Comparison of ENCODE assay signal across 1 cellular context in the genomic region with DNA sequence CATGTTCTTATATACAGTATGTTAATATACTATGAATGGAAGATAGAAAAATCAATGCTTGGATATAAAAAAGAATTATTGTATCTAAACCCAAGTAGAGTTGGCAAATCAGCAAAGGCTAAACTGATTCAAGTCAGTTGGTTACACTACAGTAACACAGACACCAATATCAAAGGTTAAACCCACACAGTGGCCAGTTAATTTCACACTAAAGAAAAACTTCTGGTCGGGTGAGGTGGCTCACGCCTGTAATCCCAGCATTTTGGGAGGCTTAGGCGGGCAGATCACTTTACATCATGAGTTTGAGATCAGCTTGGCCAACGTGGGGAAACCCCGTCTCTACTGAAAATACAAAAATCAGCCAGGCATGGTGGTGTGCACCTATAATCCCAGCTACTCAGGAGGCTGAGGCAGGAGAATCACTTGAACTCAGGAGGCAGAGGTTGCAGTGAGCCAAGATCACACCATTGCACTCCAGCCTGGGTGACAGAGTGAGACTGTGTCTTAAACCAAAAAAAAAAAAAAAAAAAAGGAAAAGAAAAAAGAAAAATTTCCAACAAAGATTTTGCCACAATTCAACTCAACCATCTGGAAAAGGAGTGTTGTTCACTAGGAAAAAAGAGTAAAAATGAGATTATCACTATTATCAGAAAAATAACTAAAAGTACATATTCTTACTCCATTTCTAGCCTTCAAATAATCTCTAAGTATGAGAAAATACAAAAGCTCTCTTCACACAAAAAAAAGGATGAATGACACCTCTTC.
TF ChIP-seq lines count a peak whose summit lies in the region.

No MANE protein-coding gene starts in this region.

TF ChIP-seq in HEK293T, 16 proteins besides CTCF, POLR2A, EP300 and RAD21:
- TF ChIP-seq L3MBTL2 (conservative IDR thresholded peaks at IDR 0.05) (no peak), SP1 (IDR thresholded peaks at IDR 0.05) (no peak), FOXK2 (IDR thresholded peaks at IDR 0.05) (no peak), TARDBP (IDR thresholded peaks at IDR 0.05) (no peak), ARNT (IDR thresholded peaks at IDR 0.05) (no peak), ZNF384 (IDR thresholded peaks at IDR 0.05) (no peak)
